In genomic region chr16:75095204-75095621, GRCh38 we compare ENCODE assay signal across 1 cellular context.
TF ChIP-seq lines count a peak whose summit lies in the region.

No MANE protein-coding gene starts in this region.

TF ChIP-seq in WTC11, 78 proteins besides CTCF, POLR2A, EP300 and RAD21 (continued from another document):
- TF ChIP-seq ARID4B (CRISPR knock-in tag; IDR thresholded peaks at IDR 0.05; ENCODE audit: borderline replicate concordance) = no peak
